Comparison of ENCODE assay signal across 14 cellular contexts in genomic region chr1:227785812-227786608, GRCh38. TPM values are rescaled to one million over a fixed set of nuclear protein-coding genes. Genes with fewer than 3 reads are reported as not detected.
A peak's percentile ranks its signal among the peaks of the same experiment; 100 is the strongest.
DNase-seq lines count a peak whose midpoint lies in the region; ATAC-seq, FAIRE-seq and TF ChIP-seq lines count a peak whose summit lies in the region.
"Had no signal": no experiment of that assay in that cellular context is flagged by ENCODE, and none has a peak within 500 bp of the region (broad histone marks: within the 10 kb centered on the region; RNA-seq: fewer than 3 reads in every experiment).

No MANE protein-coding gene starts in this region.

- peaks cover 7% of the 10 kb centered on the region for H3K4me1 Mint-ChIP-seq in activated CD8-positive, alpha-beta memory T cell treated with anti-CD3 and anti-CD28 coated beads, Interleukin-2, amount 10 ng/mL, durations not matched to agents 7 days and 5 days
- peaks cover 17 to 27% (median 27%) of the 10 kb centered on the region in 3 donors for H3K4me1 Mint-ChIP-seq in T-cell
- H3K4me1 Mint-ChIP-seq in stimulated activated naive B cell treated with anti-CD40 and anti-IgM and Interleukin-4, amounts not matched to agents 10 μg/mL and 1 μg/mL and 100 μg/mL, for 72 hours = peaks cover 21 to 58% of the 10 kb centered on the region in 2 donors

- H4K20me1 ChIP-seq in HepG2 (ENCODE audit: insufficient read depth, low read length) = no peaks in the 10 kb centered on the region

- peaks cover 6 to 33% of the 10 kb centered on the region in 2 experiments; a peak in 4 of 5 replicates for H3K27me3 ChIP-seq in HepG2 (ENCODE audit: control insufficient read depth in 1 of 2, insufficient read depth in 2 of 2, low read length in 2 of 2)

- H3K27ac Mint-ChIP-seq in activated CD8-positive, alpha-beta memory T cell treated with anti-CD3 and anti-CD28 coated beads, Interleukin-2, amount 10 ng/mL, durations not matched to agents 7 days and 5 days = no peak overlapping the region
- no peak overlapping the region for H3K27ac Mint-ChIP-seq in T-cell
- H3K27ac Mint-ChIP-seq in stimulated activated naive B cell treated with anti-CD40 and anti-IgM and Interleukin-4, amounts not matched to agents 10 μg/mL and 1 μg/mL and 100 μg/mL, for 72 hours = peak overlapping the region; percentile 20
- H3K27ac Mint-ChIP-seq: activated naive CD8-positive, alpha-beta T cell had no signal

- peak; percentile 38 for DNase-seq in activated CD8-positive, alpha-beta memory T cell treated with anti-CD3 and anti-CD28 coated beads, Interleukin-2, amount 10 ng/mL, durations not matched to agents 7 days and 5 days
- DNase-seq in activated CD8-positive, alpha-beta memory T cell treated with anti-CD3 and anti-CD28 coated beads, Interleukin-2, amount 50 U/mL, for 4 hours = no peak
- no peak for DNase-seq in T-cell
- no peak for DNase-seq in HepG2 (ENCODE audit: low spot score)
- DNase-seq in stimulated activated naive B cell treated with anti-CD40 and anti-IgM and Interleukin-4, amounts not matched to agents 10 μg/mL and 1 μg/mL and 100 μg/mL, for 72 hours = no peak
- no peak for DNase-seq in NCI-H1105 treated with DMSO at 0.1 percent for 48 hours (lab: John Stamatoyannopoulos, UW)
- DNase-seq: activated CD4-positive, CD25-positive, alpha-beta regulatory T cell treated with anti-CD3 and anti-CD28 coated beads, Interleukin-2, amount 50 U/mL, for 72 hours; NCI-H524 treated with DMSO at 0.1 percent for 48 hours; SHP77 treated with DMSO at 0.1 percent for 48 hours; transverse colon had no signal

- H3K4me1 ChIP-seq in HepG2 (ENCODE audit: insufficient read depth, low read length) = peaks cover 24% of the 10 kb centered on the region

- intact Hi-C loops in HepG2 (cut with micrococcal nuclease; ENCODE audit: unreplicated experiment) = no loop called here

- no TSS peak for BruUV-seq in HepG2 (replicated peaks; lab: Mats Ljungman, UMichigan)

- no peak for ATAC-seq in activated CD8-positive, alpha-beta memory T cell treated with anti-CD3 and anti-CD28 coated beads, Interleukin-2, amount 10 ng/mL, durations not matched to agents 7 days and 5 days
- ATAC-seq in T-cell (replicated peaks in 1 of 4) = no peak
- ATAC-seq in HepG2 = no peak
- ATAC-seq in stimulated activated naive B cell treated with anti-CD40 and anti-IgM and Interleukin-4, amounts not matched to agents 10 μg/mL and 1 μg/mL and 100 μg/mL, for 72 hours (replicated peaks) = no peak
- ATAC-seq in HG02981 (IDR thresholded peaks at IDR 0.05; ENCODE audit: unreplicated experiment) = no peak
- no peak for ATAC-seq in GM19023 (IDR thresholded peaks at IDR 0.05; ENCODE audit: unreplicated experiment)

- WGBS in HepG2 (ENCODE audit: low lambda C conversion rate) = 74% methylated on average over 13 of the region's 18 CpGs

- no peak for FAIRE-seq in HepG2 (lab: Jason Lieb, UNC)

- H3K27ac ChIP-seq in HepG2 (ENCODE audit: extremely low read length, insufficient read depth, low read length) = no peak overlapping the region

- CTCF ChIA-PET in activated CD8-positive, alpha-beta memory T cell treated with anti-CD3 and anti-CD28 coated beads, Interleukin-2, amount 10 ng/mL, durations not matched to agents 7 days and 5 days (lab: Charles Lee) = no interaction called here
- CTCF ChIA-PET in T-cell (lab: Charles Lee) (no interaction called here), HepG2 (lab: Yijun Ruan, JAX; ENCODE audit: low intra/inter-chr PET ratio, low total read pairs) (no interaction called here)

- peaks cover 3% of the 10 kb centered on the region for H3K36me3 Mint-ChIP-seq in activated CD8-positive, alpha-beta memory T cell treated with anti-CD3 and anti-CD28 coated beads, Interleukin-2, amount 10 ng/mL, durations not matched to agents 7 days and 5 days
- H3K36me3 Mint-ChIP-seq in T-cell = peaks cover 3% of the 10 kb centered on the region
- peaks cover 12 to 13% of the 10 kb centered on the region in 2 donors for H3K36me3 Mint-ChIP-seq in stimulated activated naive B cell treated with anti-CD40 and anti-IgM and Interleukin-4, amounts not matched to agents 10 μg/mL and 1 μg/mL and 100 μg/mL, for 72 hours

- in situ Hi-C loops in HepG2 (cut with HindIII; ENCODE audit: extremely low pct_ligation_motif_present, low pct_unique_long_range_greater_than_20kb) = no loop called here

- peaks cover 14% of the 10 kb centered on the region for H3K27me3 Mint-ChIP-seq in activated CD8-positive, alpha-beta memory T cell treated with anti-CD3 and anti-CD28 coated beads, Interleukin-2, amount 10 ng/mL, durations not matched to agents 7 days and 5 days
- no peaks in the 10 kb centered on the region for H3K27me3 Mint-ChIP-seq in T-cell
- no peaks in the 10 kb centered on the region for H3K27me3 Mint-ChIP-seq in stimulated activated naive B cell treated with anti-CD40 and anti-IgM and Interleukin-4, amounts not matched to agents 10 μg/mL and 1 μg/mL and 100 μg/mL, for 72 hours
- H3K27me3 Mint-ChIP-seq: activated naive CD8-positive, alpha-beta T cell had no signal

- no peak overlapping the region for H3K9ac ChIP-seq in HepG2 (ENCODE audit: insufficient read depth, low read depth, low read length)

- POLR2A ChIA-PET in T-cell (lab: Charles Lee) (no interaction called here), HepG2 (lab: Yijun Ruan, JAX) (no interaction called here)

- no peak for TF ChIP-seq EP300 in HepG2 (IDR thresholded peaks at IDR 0.05; ENCODE audit: low read depth in 2 of 2, low read length in 2 of 2)
- no peak for TF ChIP-seq EP300 in HepG2 (CRISPR knock-in tag; IDR thresholded peaks at IDR 0.05; ENCODE audit: borderline replicate concordance)

- H3K9me3 Mint-ChIP-seq in activated CD8-positive, alpha-beta memory T cell treated with anti-CD3 and anti-CD28 coated beads, Interleukin-2, amount 10 ng/mL, durations not matched to agents 7 days and 5 days (ENCODE audit: low read depth) = no peaks in the 10 kb centered on the region
- no peaks in the 10 kb centered on the region for H3K9me3 Mint-ChIP-seq in T-cell
- H3K9me3 Mint-ChIP-seq in stimulated activated naive B cell treated with anti-CD40 and anti-IgM and Interleukin-4, amounts not matched to agents 10 μg/mL and 1 μg/mL and 100 μg/mL, for 72 hours = no peaks in the 10 kb centered on the region

- no peak for TF ChIP-seq POLR2A in HepG2 (IDR thresholded peaks at IDR 0.05; ENCODE audit: insufficient read depth in 1 of 2, low read depth in 2 of 2, low read length in 2 of 2)

- H3K4me3 ChIP-seq in HepG2 (replicated peaks in 1 of 3; ENCODE audit: insufficient read depth in 1 of 3, low read depth in 2 of 3, low read length in 3 of 3) = no peak overlapping the region

- H3K9me3 ChIP-seq in HepG2 (ENCODE audit: low read length) = no peaks in the 10 kb centered on the region
- H3K9me3 ChIP-seq: transverse colon had no signal

- TF ChIP-seq RAD21 in HepG2 (CRISPR knock-in tag; IDR thresholded peaks at IDR 0.05) = no peak

- H3K36me3 ChIP-seq in HepG2 (replicated peaks in 1 of 2; ENCODE audit: control insufficient read depth in 1 of 2, insufficient read depth in 2 of 2, low read length in 2 of 2) = no peaks in the 10 kb centered on the region
- H3K36me3 ChIP-seq: transverse colon had no signal

- no peak overlapping the region for H3K4me3 Mint-ChIP-seq in activated CD8-positive, alpha-beta memory T cell treated with anti-CD3 and anti-CD28 coated beads, Interleukin-2, amount 10 ng/mL, durations not matched to agents 7 days and 5 days
- H3K4me3 Mint-ChIP-seq in T-cell = peak overlapping the region in 2 of 3 donors; percentile 60 to 86
- peak overlapping the region; percentile 34 to 86 for H3K4me3 Mint-ChIP-seq in stimulated activated naive B cell treated with anti-CD40 and anti-IgM and Interleukin-4, amounts not matched to agents 10 μg/mL and 1 μg/mL and 100 μg/mL, for 72 hours

- H2AFZ ChIP-seq in HepG2 (ENCODE audit: low read length) = no peak overlapping the region

- no peak for TF ChIP-seq CTCF in HepG2 (CRISPR knock-in tag; IDR thresholded peaks at IDR 0.05)

- H3K79me2 ChIP-seq in HepG2 (ENCODE audit: insufficient read depth, low read length) = no peaks in the 10 kb centered on the region

- no peak overlapping the region; the same call in 1 of the 2 replicates for H3K4me2 ChIP-seq in HepG2 (ENCODE audit: low read depth, low read length)

RNA-seq across cellular contexts. Expression of gene PRSS38, which starts 29.5 kb away (rescaled TPM):
- not detected for total RNA-seq in activated CD8-positive, alpha-beta memory T cell treated with anti-CD3 and anti-CD28 coated beads, Interleukin-2, amount 10 ng/mL, durations not matched to agents 7 days and 5 days
- total RNA-seq in T-cell = not detected
- not detected in 2 replicates for total RNA-seq in HepG2 (2016; rRNA removed; fragmentation: Illumina TruSeq; extraction: Trizol)
- total RNA-seq in HepG2 (2016; cell fraction: cytosol; rRNA removed; fragmentation: Illumina TruSeq; extraction: Trizol; ENCODE audit: low read depth) = not detected in 2 replicates
- not detected in 2 replicates for total RNA-seq in HepG2 (2016; cell fraction: insoluble cytoplasmic fraction; rRNA removed; fragmentation: Illumina TruSeq; extraction: Trizol)
- not detected in 2 replicates for total RNA-seq in HepG2 (2016; cell fraction: membrane; rRNA removed; fragmentation: Illumina TruSeq; extraction: Trizol)
- total RNA-seq in HepG2 (2016; cell fraction: nucleus; rRNA removed; fragmentation: Illumina TruSeq; extraction: Trizol) = not detected in 2 replicates
- not detected in 2 replicates for polyA plus RNA-seq in HepG2 (2011; rRNA removed)
- not detected in 2 replicates for polyA plus RNA-seq in HepG2 (2011; cell fraction: cytosol; rRNA removed)
- polyA plus RNA-seq in HepG2 (2011; cell fraction: nucleus; rRNA removed) = not detected in 2 replicates
- polyA plus RNA-seq in HepG2 (2012) = not detected in 2 replicates
- polyA plus RNA-seq in HepG2 (2016; cell fraction: cytosol; fragmentation: Illumina TruSeq; extraction: Trizol; ENCODE audit: low read depth) = not detected in 2 replicates
- not detected in 2 replicates for polyA plus RNA-seq in HepG2 (2016; cell fraction: insoluble cytoplasmic fraction; fragmentation: Illumina TruSeq; extraction: Trizol; ENCODE audit: low read depth)
- not detected in 2 replicates for polyA plus RNA-seq in HepG2 (2016; cell fraction: membrane; fragmentation: Illumina TruSeq; extraction: Trizol; ENCODE audit: low read depth)
- not detected in 2 replicates for polyA plus RNA-seq in HepG2 (2016; cell fraction: nucleus; fragmentation: Illumina TruSeq; extraction: Trizol; ENCODE audit: insufficient read depth, low read depth)
- not detected in 2 replicates for polyA minus RNA-seq in HepG2 (2011; rRNA and poly(A)+ RNA removed; ENCODE audit: low replicate concordance)
- polyA minus RNA-seq in HepG2 (2011; cell fraction: cytosol; rRNA and poly(A)+ RNA removed) = not detected in 2 replicates
- polyA minus RNA-seq in HepG2 (2011; cell fraction: nucleus; rRNA and poly(A)+ RNA removed) = not detected in 2 replicates
- total RNA-seq: left colon, transverse colon had no signal

RNA-seq across cellular contexts. Expression of gene SNAP47, which starts 50.8 kb away (rescaled TPM):
- total RNA-seq in activated CD8-positive, alpha-beta memory T cell treated with anti-CD3 and anti-CD28 coated beads, Interleukin-2, amount 10 ng/mL, durations not matched to agents 7 days and 5 days = 10 to 100 TPM; 33.9 to 35.3 TPM
- total RNA-seq in T-cell (10 to 100 TPM; 20.1 to 35.6 (median 30.7) TPM), HepG2 (2016; rRNA removed; fragmentation: Illumina TruSeq; extraction: Trizol) (25.1 and 25.8 TPM in 2 replicates)
- total RNA-seq in HepG2 (2016; cell fraction: cytosol; rRNA removed; fragmentation: Illumina TruSeq; extraction: Trizol; ENCODE audit: low read depth) = 10.1 and 13.3 TPM in 2 replicates
- total RNA-seq in HepG2 (2016; cell fraction: insoluble cytoplasmic fraction; rRNA removed; fragmentation: Illumina TruSeq; extraction: Trizol) = 25.5 and 25.8 TPM in 2 replicates
- total RNA-seq in HepG2 (2016; cell fraction: membrane; rRNA removed; fragmentation: Illumina TruSeq; extraction: Trizol) = 17.9 and 18.3 TPM in 2 replicates
- 20.5 and 21.5 TPM in 2 replicates for total RNA-seq in HepG2 (2016; cell fraction: nucleus; rRNA removed; fragmentation: Illumina TruSeq; extraction: Trizol)
- 13.6 and 14.1 TPM in 2 replicates for polyA plus RNA-seq in HepG2 (2011; rRNA removed)
- polyA plus RNA-seq in HepG2 (2011; cell fraction: cytosol; rRNA removed) = 16.8 and 19.5 TPM in 2 replicates
- polyA plus RNA-seq in HepG2 (2011; cell fraction: nucleus; rRNA removed) = 19.8 and 20.7 TPM in 2 replicates
- 12.1 and 15.6 TPM in 2 replicates for polyA plus RNA-seq in HepG2 (2012)
- polyA plus RNA-seq in HepG2 (2016; cell fraction: cytosol; fragmentation: Illumina TruSeq; extraction: Trizol; ENCODE audit: low read depth) = 4.7 and 6.2 TPM in 2 replicates
- polyA plus RNA-seq in HepG2 (2016; cell fraction: insoluble cytoplasmic fraction; fragmentation: Illumina TruSeq; extraction: Trizol; ENCODE audit: low read depth) = 19.4 and 24.0 TPM in 2 replicates
- polyA plus RNA-seq in HepG2 (2016; cell fraction: membrane; fragmentation: Illumina TruSeq; extraction: Trizol; ENCODE audit: low read depth) = 10.9 and 11.7 TPM in 2 replicates
- 19.3 and 22.0 TPM in 2 replicates for polyA plus RNA-seq in HepG2 (2016; cell fraction: nucleus; fragmentation: Illumina TruSeq; extraction: Trizol; ENCODE audit: insufficient read depth, low read depth)
- polyA minus RNA-seq in HepG2 (2011; rRNA and poly(A)+ RNA removed; ENCODE audit: low replicate concordance) = 16.8 and 27.2 TPM in 2 replicates
- 8.8 and 9.6 TPM in 2 replicates for polyA minus RNA-seq in HepG2 (2011; cell fraction: cytosol; rRNA and poly(A)+ RNA removed)
- 30.3 and 36.4 TPM in 2 replicates for polyA minus RNA-seq in HepG2 (2011; cell fraction: nucleus; rRNA and poly(A)+ RNA removed)

RNA-seq across cellular contexts. Expression of gene JMJD4, which starts 50.9 kb away (rescaled TPM):
- 10 to 100 TPM; 17.7 to 24.1 TPM for total RNA-seq in activated CD8-positive, alpha-beta memory T cell treated with anti-CD3 and anti-CD28 coated beads, Interleukin-2, amount 10 ng/mL, durations not matched to agents 7 days and 5 days
- total RNA-seq in T-cell = 10 to 100 TPM; 10.8 to 35.1 (median 33.5) TPM
- total RNA-seq in HepG2 (2016; rRNA removed; fragmentation: Illumina TruSeq; extraction: Trizol) = 23.0 and 29.0 TPM in 2 replicates
- total RNA-seq in HepG2 (2016; cell fraction: cytosol; rRNA removed; fragmentation: Illumina TruSeq; extraction: Trizol; ENCODE audit: low read depth) = 10.5 and 13.6 TPM in 2 replicates
- 21.9 and 31.1 TPM in 2 replicates for total RNA-seq in HepG2 (2016; cell fraction: insoluble cytoplasmic fraction; rRNA removed; fragmentation: Illumina TruSeq; extraction: Trizol)
- total RNA-seq in HepG2 (2016; cell fraction: membrane; rRNA removed; fragmentation: Illumina TruSeq; extraction: Trizol) = 18.8 and 21.7 TPM in 2 replicates
- total RNA-seq in HepG2 (2016; cell fraction: nucleus; rRNA removed; fragmentation: Illumina TruSeq; extraction: Trizol) = 21.3 and 26.3 TPM in 2 replicates
- polyA plus RNA-seq in HepG2 (2011; rRNA removed) = 10.2 and 17.3 TPM in 2 replicates
- polyA plus RNA-seq in HepG2 (2011; cell fraction: cytosol; rRNA removed) = 10.6 and 14.3 TPM in 2 replicates
- polyA plus RNA-seq in HepG2 (2011; cell fraction: nucleus; rRNA removed) = 44.8 and 46.2 TPM in 2 replicates
- 9.4 and 10.9 TPM in 2 replicates for polyA plus RNA-seq in HepG2 (2012)
- polyA plus RNA-seq in HepG2 (2016; cell fraction: cytosol; fragmentation: Illumina TruSeq; extraction: Trizol; ENCODE audit: low read depth) = 7.9 and 10.7 TPM in 2 replicates
- polyA plus RNA-seq in HepG2 (2016; cell fraction: insoluble cytoplasmic fraction; fragmentation: Illumina TruSeq; extraction: Trizol; ENCODE audit: low read depth) = 18.0 and 18.7 TPM in 2 replicates
- polyA plus RNA-seq in HepG2 (2016; cell fraction: membrane; fragmentation: Illumina TruSeq; extraction: Trizol; ENCODE audit: low read depth) = 11.6 and 12.6 TPM in 2 replicates
- 23.9 and 25.0 TPM in 2 replicates for polyA plus RNA-seq in HepG2 (2016; cell fraction: nucleus; fragmentation: Illumina TruSeq; extraction: Trizol; ENCODE audit: insufficient read depth, low read depth)
- polyA minus RNA-seq in HepG2 (2011; rRNA and poly(A)+ RNA removed; ENCODE audit: low replicate concordance) = 88.6 and 93.9 TPM in 2 replicates
- 9.8 and 14.0 TPM in 2 replicates for polyA minus RNA-seq in HepG2 (2011; cell fraction: cytosol; rRNA and poly(A)+ RNA removed)
- polyA minus RNA-seq in HepG2 (2011; cell fraction: nucleus; rRNA and poly(A)+ RNA removed) = 62.1 and 65.3 TPM in 2 replicates
